In genomic region chr7:44282601-44283171, GRCh38 we compare ENCODE assay signal across 13 cellular contexts. TPM values are rescaled to one million over a fixed set of nuclear protein-coding genes. Genes with fewer than 3 reads are reported as not detected.
DNase-seq lines count a peak whose midpoint lies in the region; ATAC-seq, FAIRE-seq and TF ChIP-seq lines count a peak whose summit lies in the region.
"Had no signal": no experiment of that assay in that cellular context is flagged by ENCODE, and none has a peak within 500 bp of the region (broad histone marks: within the 10 kb centered on the region; RNA-seq: fewer than 3 reads in every experiment).

No MANE protein-coding gene starts in this region.

- H3K9me3 ChIP-seq in mucosa of descending colon (no peaks in the 10 kb centered on the region), small intestine (ENCODE audit: control insufficient read depth, low read depth) (no peaks in the 10 kb centered on the region)
- H3K9me3 ChIP-seq: gastroesophageal sphincter had no signal

- CTCF ChIA-PET in activated naive CD4-positive, alpha-beta T cell treated with anti-CD3 and anti-CD28 coated beads for 36 hours (lab: Charles Lee): interaction anchor here (0.5 kb wide), 1 partner anchor 10 kb away, joined by 3 read pairs; no protein-coding TSS in a partner anchor

- WGBS in small intestine, 3 donors: 82 to 90% (median 86%) methylated on average over 10 of the region's 10 CpGs

- DNase-seq in activated naive CD4-positive, alpha-beta T cell treated with anti-CD3 and anti-CD28 coated beads for 36 hours: peak; percentile 3
- DNase-seq in activated naive CD4-positive, alpha-beta T cell treated with Interleukin-2 at 50 U/mL for 16 hours: no peak
- DNase-seq in chondrocyte (ENCODE audit: low spot score) (peak; percentile 65), mucosa of descending colon (peak in 2 of 3 donors; percentile 4 to 20), ureter (ENCODE audit: low spot score) (peak; percentile 36), Ammon's horn (ENCODE audit: low spot score) (no peak), small intestine (no peak)
- DNase-seq: DMS79 treated with DMSO at 0.1 percent for 48 hours; effector memory CD4-positive, alpha-beta T cell had no signal

- H3K4me3 Mint-ChIP-seq in activated naive CD4-positive, alpha-beta T cell treated with anti-CD3 and anti-CD28 coated beads for 36 hours: no peak overlapping the region
- no peak overlapping the region for H3K4me3 Mint-ChIP-seq in chondrocyte (ENCODE audit: unreplicated experiment)
- H3K4me3 Mint-ChIP-seq: T-helper 2 cell treated with Interferon-gamma antibody and Interleukin-4, amounts not matched to agents 5 μg/mL and 100 μg/mL, for 36 hours had no signal

- H3K27me3 ChIP-seq in small intestine (ENCODE audit: control insufficient read depth in 2 of 2, insufficient read depth in 2 of 2, low read length in 2 of 2): no peaks in the 10 kb centered on the region
- H3K27me3 ChIP-seq: gastroesophageal sphincter had no signal

- TF ChIP-seq CTCF in chondrocyte (IDR thresholded peaks at IDR 0.05) (no peak), mucosa of descending colon (IDR thresholded peaks at IDR 0.05) (no peak)

- H3K27ac Mint-ChIP-seq in activated naive CD4-positive, alpha-beta T cell treated with anti-CD3 and anti-CD28 coated beads for 36 hours: no peak overlapping the region
- no peak overlapping the region for H3K27ac Mint-ChIP-seq in chondrocyte (ENCODE audit: unreplicated experiment)
- H3K27ac Mint-ChIP-seq: T-helper 2 cell treated with Interferon-gamma antibody and Interleukin-4, amounts not matched to agents 5 μg/mL and 100 μg/mL, for 36 hours had no signal

- H3K36me3 ChIP-seq in mucosa of descending colon (ENCODE audit: low read depth) (no peaks in the 10 kb centered on the region), small intestine (ENCODE audit: control insufficient read depth in 2 of 2, insufficient read depth in 2 of 2, low read length in 2 of 2) (no peaks in the 10 kb centered on the region)
- H3K36me3 ChIP-seq: gastroesophageal sphincter had no signal

- intact Hi-C loops in activated naive CD4-positive, alpha-beta T cell treated with anti-CD3 and anti-CD28 coated beads for 36 hours (cut with micrococcal nuclease): no loop called here
- intact Hi-C loops in mucosa of descending colon (cut with DNase I, micrococcal nuclease): no loop called here

- ATAC-seq in mucosa of descending colon: no peak
- ATAC-seq in GM19455 (IDR thresholded peaks at IDR 0.05; ENCODE audit: unreplicated experiment): no peak
- ATAC-seq: gastroesophageal sphincter had no signal

- H3K27ac ChIP-seq in small intestine (ENCODE audit: low read depth in 1 of 2, low read length in 1 of 2): no peak overlapping the region
- H3K27ac ChIP-seq: gastroesophageal sphincter had no signal

- no peak overlapping the region for H3K4me3 ChIP-seq in mucosa of descending colon
- H3K4me3 ChIP-seq in small intestine (ENCODE audit: low read depth in 1 of 2, low read length in 2 of 2): no peak overlapping the region
- H3K4me3 ChIP-seq: gastroesophageal sphincter had no signal

- no peaks in the 10 kb centered on the region for H3K9me3 Mint-ChIP-seq in activated naive CD4-positive, alpha-beta T cell treated with anti-CD3 and anti-CD28 coated beads for 36 hours
- no peaks in the 10 kb centered on the region for H3K9me3 Mint-ChIP-seq in chondrocyte (ENCODE audit: low read depth)
- H3K9me3 Mint-ChIP-seq: T-helper 2 cell treated with Interferon-gamma antibody and Interleukin-4, amounts not matched to agents 5 μg/mL and 100 μg/mL, for 36 hours had no signal

- H3K4me1 ChIP-seq in mucosa of descending colon (ENCODE audit: low read depth): no peaks in the 10 kb centered on the region
- no peaks in the 10 kb centered on the region for H3K4me1 ChIP-seq in small intestine (ENCODE audit: control insufficient read depth in 2 of 2, insufficient read depth in 1 of 2, low read depth in 1 of 2, low read length in 1 of 2)
- H3K4me1 ChIP-seq: gastroesophageal sphincter had no signal

- no peak for FAIRE-seq in small intestine (lab: Jason Lieb, UNC)
- FAIRE-seq: astrocyte had no signal

- H3K36me3 Mint-ChIP-seq in activated naive CD4-positive, alpha-beta T cell treated with anti-CD3 and anti-CD28 coated beads for 36 hours (ENCODE audit: low read depth): no peaks in the 10 kb centered on the region
- H3K36me3 Mint-ChIP-seq in chondrocyte (ENCODE audit: low read depth): no peaks in the 10 kb centered on the region

- H3K4me1 Mint-ChIP-seq in activated naive CD4-positive, alpha-beta T cell treated with anti-CD3 and anti-CD28 coated beads for 36 hours (ENCODE audit: low read depth): no peaks in the 10 kb centered on the region
- H3K4me1 Mint-ChIP-seq in chondrocyte (ENCODE audit: low read depth): no peaks in the 10 kb centered on the region

- H3K27me3 Mint-ChIP-seq in activated naive CD4-positive, alpha-beta T cell treated with anti-CD3 and anti-CD28 coated beads for 36 hours (ENCODE audit: low read depth): no peaks in the 10 kb centered on the region
- peaks cover 1% of the 10 kb centered on the region for H3K27me3 Mint-ChIP-seq in chondrocyte (ENCODE audit: low read depth)

RNA-seq across cellular contexts. Expression of gene CAMK2B, which starts 42.7 kb away (rescaled TPM):
- total RNA-seq in activated naive CD4-positive, alpha-beta T cell treated with anti-CD3 and anti-CD28 coated beads for 36 hours: under 1 TPM; 0.30 to 0.38 TPM
- total RNA-seq in chondrocyte: 0.27 to 0.82 TPM (median 0.48 TPM) in 3 replicates
- 1 to 10 TPM in 1 of 3 donors, under 1 TPM in 2; 0.35 to 2.2 (median 0.87) TPM for total RNA-seq in mucosa of descending colon
- not detected for total RNA-seq in ureter
- polyA plus RNA-seq in small intestine: 1 to 10 TPM; 1.3 to 1.8 (median 1.6) TPM

Comparison
In these comparisons a context has a peak if more than half of its experiments do, and no peak if none do; other contexts are left out.
1. DNase-seq: peak in activated naive CD4-positive, alpha-beta T cell treated with anti-CD3 and anti-CD28 coated beads for 36 hours (single experiment), chondrocyte (single experiment), mucosa of descending colon (2 of 3) and ureter (single experiment); none in activated naive CD4-positive, alpha-beta T cell treated with Interleukin-2 at 50 U/mL for 16 hours (single experiment), Ammon's horn (single experiment) and small intestine (single experiment).